In the genomic region with DNA sequence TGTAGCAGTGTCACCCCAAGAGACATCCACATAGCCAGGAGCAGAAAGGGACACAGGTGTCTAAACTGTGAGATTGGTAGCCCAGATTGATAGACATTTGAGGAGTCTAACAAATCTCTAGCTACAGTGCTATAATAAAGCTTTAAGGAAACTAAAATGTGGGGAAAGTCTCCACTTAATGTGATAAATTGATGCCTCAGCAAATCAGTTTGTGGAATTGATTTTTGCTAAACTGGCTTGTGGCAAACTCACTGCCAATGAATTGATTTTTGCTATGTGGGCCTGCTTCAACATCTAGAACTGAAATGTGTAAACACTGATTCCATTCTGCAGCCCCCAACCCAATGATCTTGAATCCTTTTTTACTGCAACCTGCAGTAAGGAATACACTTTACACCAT, we compare ENCODE assay signal across 28 cellular contexts.
"Had no signal": no experiment of that assay in that cellular context is flagged by ENCODE, and none has a peak within 500 bp of the region (broad histone marks: within the 10 kb centered on the region; RNA-seq: fewer than 3 reads in every experiment).

No MANE protein-coding gene starts in this region.

- H3K9me3 ChIP-seq: ovary, psoas muscle, spleen, stomach, thoracic aorta, thyroid gland, tibial nerve, upper lobe of left lung, vagina had no signal

- H3K4me1 ChIP-seq: neural progenitor cell, parathyroid adenoma, psoas muscle, spleen, thyroid gland, tibial nerve, upper lobe of left lung, vagina had no signal

- H3K27ac Mint-ChIP-seq: natural killer cell; nephron; neural progenitor cell; progenitor cell of endocrine pancreas; stimulated activated naive B cell treated with anti-CD40 and anti-IgM and Interleukin-4, amounts not matched to agents 10 μg/mL and 1 μg/mL and 100 μg/mL, for 72 hours; stimulated activated naive CD8-positive, alpha-beta T cell treated with anti-CD3 and anti-CD28 coated beads, Interleukin-15, Interleukin-2, amounts not matched to agents 100 ng/mL and 50 ng/mL, for 24 hours had no signal

- H3K36me3 ChIP-seq: neural progenitor cell, ovary, spleen, stomach, thoracic aorta, thyroid gland, tibial nerve, upper lobe of left lung, vagina had no signal

- H3K4me3 ChIP-seq: neural progenitor cell, ovary, psoas muscle, skin epidermis, smooth muscle cell, spleen, stomach, thoracic aorta, thyroid gland, tibial nerve, upper lobe of left lung, vagina had no signal

- H3K4me2 ChIP-seq: neural progenitor cell, smooth muscle cell had no signal

- H3K4me1 Mint-ChIP-seq: neural progenitor cell had no signal

- H3K36me3 Mint-ChIP-seq: natural killer cell; neural progenitor cell; stimulated activated naive B cell treated with anti-CD40 and anti-IgM and Interleukin-4, amounts not matched to agents 10 μg/mL and 1 μg/mL and 100 μg/mL, for 72 hours had no signal

- H3K9ac ChIP-seq: neural progenitor cell, parathyroid adenoma had no signal

- H2AFZ ChIP-seq: neural progenitor cell, parathyroid adenoma had no signal

- H3K79me2 ChIP-seq: parathyroid adenoma had no signal

- H3K27me3 ChIP-seq: neural progenitor cell, ovary, spleen, stomach, thyroid gland, tibial nerve, upper lobe of left lung, vagina had no signal

- H3K27me3 Mint-ChIP-seq: stimulated activated naive B cell treated with anti-CD40 and anti-IgM and Interleukin-4, amounts not matched to agents 10 μg/mL and 1 μg/mL and 100 μg/mL, for 72 hours had no signal

- DNase-seq: natural killer cell; occipital lobe; ovary; psoas muscle; right cardiac atrium; spleen; stimulated activated CD4-positive, alpha-beta T cell treated with anti-CD3 and anti-CD28 coated beads, Interleukin-12 subunit alpha, Interleukin-12 subunit beta, amount 100 ng/mL, for 4 hours; stimulated activated CD4-positive, alpha-beta T cell treated with anti-CD3 and anti-CD28 coated beads, Interleukin-1b, Interleukin-23, amount 100 ng/mL, for 48 hours; stimulated activated CD4-positive, alpha-beta T cell treated with anti-CD3 and anti-CD28 coated beads, Interleukin-4, amount 100 ng/mL, for 1 hour; stimulated activated CD4-positive, alpha-beta T cell treated with anti-CD3 and anti-CD28 coated beads, Interleukin-4, amount 100 ng/mL, for 4 hours; stimulated activated CD8-positive, alpha-beta memory T cell treated with anti-CD3 and anti-CD28 coated beads, Interleukin-4, amount 100 ng/mL, for 48 hours; stimulated activated naive B cell treated with anti-CD40 and anti-IgM and Interleukin-4, amounts not matched to agents 10 μg/mL and 1 μg/mL and 100 μg/mL, for 72 hours; stimulated activated naive CD4-positive, alpha-beta T cell treated with Interleukin-2 at 50 U/mL for 16 hours; stomach; thyroid gland; trophoblast cell; upper lobe of left lung had no signal

- H3K27ac ChIP-seq: neural progenitor cell, ovary, parathyroid adenoma, psoas muscle, skin epidermis, spleen, stomach, thoracic aorta, thyroid gland, tibial nerve, upper lobe of left lung, vagina had no signal

- ATAC-seq: natural killer cell; psoas muscle; right cardiac atrium; sciatic nerve; stimulated activated naive B cell treated with anti-CD40 and anti-IgM and Interleukin-4, amounts not matched to agents 10 μg/mL and 1 μg/mL and 100 μg/mL, for 72 hours had no signal

- H3K4me3 Mint-ChIP-seq: natural killer cell; nephron; neural progenitor cell; stimulated activated naive B cell treated with anti-CD40 and anti-IgM and Interleukin-4, amounts not matched to agents 10 μg/mL and 1 μg/mL and 100 μg/mL, for 72 hours; stimulated activated naive CD8-positive, alpha-beta T cell treated with anti-CD3 and anti-CD28 coated beads, Interleukin-15, Interleukin-2, amounts not matched to agents 100 ng/mL and 50 ng/mL, for 24 hours had no signal

- H3K9me3 Mint-ChIP-seq: natural killer cell; nephron; neural progenitor cell; stimulated activated naive CD8-positive, alpha-beta T cell treated with anti-CD3 and anti-CD28 coated beads, Interleukin-15, Interleukin-2, amounts not matched to agents 100 ng/mL and 50 ng/mL, for 24 hours had no signal
